ENCODE assay signal across 1 cellular context in the genomic region with DNA sequence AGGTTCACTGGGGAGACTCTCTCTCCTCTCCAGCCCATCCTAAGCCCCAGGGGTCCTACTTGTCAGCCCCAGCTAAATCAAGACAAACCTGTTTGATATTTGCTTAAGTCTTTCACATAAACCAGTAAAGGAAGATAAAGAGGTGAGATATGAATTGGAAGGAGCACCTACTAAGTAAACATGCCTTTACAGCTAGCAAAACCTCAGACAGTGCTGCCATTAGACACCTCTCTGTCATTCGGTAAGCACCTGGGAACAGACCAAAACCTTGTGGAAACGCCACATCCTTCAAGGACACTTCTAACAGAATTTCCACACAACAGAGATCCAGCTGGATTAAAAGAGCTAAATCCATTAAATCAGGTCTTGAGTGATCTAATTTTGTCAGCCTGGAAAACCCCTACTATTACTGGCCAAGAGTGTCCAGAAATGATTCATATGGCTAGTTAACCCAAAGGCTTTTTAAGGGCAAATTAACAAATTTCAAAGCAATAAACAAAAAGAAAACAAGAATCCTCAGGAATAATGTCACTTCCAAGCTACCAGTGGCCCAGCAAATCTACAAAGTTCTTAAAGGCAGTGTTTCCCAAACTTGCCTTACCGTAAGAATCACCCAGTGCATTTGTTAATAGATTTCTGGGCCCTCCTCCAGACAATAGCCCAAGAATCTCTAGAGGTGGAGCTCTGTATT.
TF ChIP-seq lines count a peak whose summit lies in the region.

No MANE protein-coding gene starts in this region.

TF ChIP-seq in WTC11, 78 proteins besides CTCF, POLR2A, EP300 and RAD21 (continued from another document):
- TF ChIP-seq STAT6 (CRISPR knock-in tag; conservative IDR thresholded peaks at IDR 0.05; ENCODE audit: low read depth) (no peak), ZNF232 (CRISPR knock-in tag; IDR thresholded peaks at IDR 0.05) (no peak), ZNF423 (CRISPR knock-in tag; IDR thresholded peaks at IDR 0.05) (no peak)
